ENCODE assay signal across 16 cellular contexts in genomic region chr17:44997733-44998520, GRCh38. TPM values are rescaled to one million over a fixed set of nuclear protein-coding genes. Genes with fewer than 3 reads are reported as not detected.
A peak's percentile ranks its signal among the peaks of the same experiment; 100 is the strongest.
DNase-seq lines count a peak whose midpoint lies in the region; ATAC-seq and TF ChIP-seq lines count a peak whose summit lies in the region.
"Had no signal": no experiment of that assay in that cellular context is flagged by ENCODE, and none has a peak within 500 bp of the region (broad histone marks: within the 10 kb centered on the region; RNA-seq: fewer than 3 reads in every experiment).

No MANE protein-coding gene starts in this region.

- no peaks in the 10 kb centered on the region for H4K20me1 ChIP-seq in HCT116 (ENCODE audit: insufficient read depth)

- ATAC-seq in HCT116, result peak; percentile 44; the same call in 1 of the 2 replicates
- ATAC-seq: Panc1, pancreas had no signal

- TF ChIP-seq EP300 in transverse colon (IDR thresholded peaks at IDR 0.05; ENCODE audit: low read depth) (no peak), suprapubic skin (IDR thresholded peaks at IDR 0.05) (no peak)

- POLR2A ChIA-PET in HCT116 (lab: Charles Lee), result interaction anchor here (0.6 kb wide), 1 partner anchor 914 kb away, joined by 5 read pairs; no protein-coding TSS in a partner anchor

- no peaks in the 10 kb centered on the region for H3K27me3 ChIP-seq in HCT116 (ENCODE audit: insufficient read depth, low read length)
- no peaks in the 10 kb centered on the region for H3K27me3 ChIP-seq in transverse colon
- peaks cover 19% of the 10 kb centered on the region for H3K27me3 ChIP-seq in suprapubic skin
- H3K27me3 ChIP-seq: pancreas had no signal

- no peak for TF ChIP-seq RAD21 in HCT116 (IDR thresholded peaks at IDR 0.05; ENCODE audit: low read depth)

- H3K27me3 Mint-ChIP-seq in neural crest cell (ENCODE audit: low read depth), result peaks cover 3% of the 10 kb centered on the region
- peaks cover 2 to 9% (median 7%) of the 10 kb centered on the region in 3 donors for H3K27me3 Mint-ChIP-seq in immature natural killer cell (ENCODE audit: low read depth in 3 of 3)

- H3K9me3 ChIP-seq in HCT116 (ENCODE audit: control insufficient read depth in 1 of 2, insufficient read depth in 1 of 2, low read depth in 1 of 2, low read length in 2 of 2) (peaks cover 0 to 7% of the 10 kb centered on the region in 2 experiments; a peak in 1 of 4 replicates), transverse colon (no peaks in the 10 kb centered on the region), suprapubic skin (no peaks in the 10 kb centered on the region)
- H3K9me3 ChIP-seq: pancreas had no signal

- H3K4me3 ChIP-seq in HCT116 (replicated peaks in 1 of 2; ENCODE audit: low read depth in 1 of 2, low read length in 2 of 2), result no peak overlapping the region
- no peak overlapping the region for H3K4me3 ChIP-seq in transverse colon
- no peak overlapping the region for H3K4me3 ChIP-seq in suprapubic skin
- H3K4me3 ChIP-seq: pancreas had no signal

- H3K79me2 ChIP-seq in HCT116 (ENCODE audit: insufficient read depth, low read length), result no peaks in the 10 kb centered on the region

- in situ Hi-C loops in transverse colon (cut with MboI; ENCODE audit: low pct_ligation_motif_present in 1 of 4, low pct_unique_long_range_greater_than_20kb in 1 of 4, low sequenced_read_pairs in 3 of 4), result no loop called here

- H3K27ac ChIP-seq in HCT116 (ENCODE audit: low read depth, low read length), result no peak overlapping the region
- no peak overlapping the region for H3K27ac ChIP-seq in transverse colon
- H3K27ac ChIP-seq in suprapubic skin, result no peak overlapping the region
- H3K27ac ChIP-seq: pancreas had no signal

- H3K9me3 Mint-ChIP-seq in neural crest cell (peaks cover 6% of the 10 kb centered on the region), immature natural killer cell (peaks cover 0 to 9% (median under 1%) of the 10 kb centered on the region in 6 donors)

- H3K36me3 Mint-ChIP-seq in neural crest cell (ENCODE audit: low read depth), result peaks cover 6% of the 10 kb centered on the region
- H3K36me3 Mint-ChIP-seq in immature natural killer cell, result no peaks in the 10 kb centered on the region

- no peaks in the 10 kb centered on the region for H3K4me1 Mint-ChIP-seq in neural crest cell
- H3K4me1 Mint-ChIP-seq in immature natural killer cell, result no peaks in the 10 kb centered on the region

- no peaks in the 10 kb centered on the region for H3K36me3 ChIP-seq in HCT116 (ENCODE audit: control insufficient read depth in 1 of 2, insufficient read depth in 2 of 2, low read length in 2 of 2)
- H3K36me3 ChIP-seq in transverse colon, result no peaks in the 10 kb centered on the region
- H3K36me3 ChIP-seq in suprapubic skin, result no peaks in the 10 kb centered on the region
- H3K36me3 ChIP-seq: pancreas had no signal

- TF ChIP-seq CTCF in HCT116 (IDR thresholded peaks at IDR 0.05 in 2 of 3, conservative IDR thresholded peaks at IDR 0.05 in 1 of 3; ENCODE audit: borderline replicate concordance in 1 of 3, insufficient read depth in 1 of 3, low read depth in 2 of 3, low read length in 2 of 3), result no peak
- TF ChIP-seq CTCF in neural crest cell (conservative IDR thresholded peaks at IDR 0.05), result no peak
- TF ChIP-seq CTCF in transverse colon (IDR thresholded peaks at IDR 0.05), result no peak
- no peak for TF ChIP-seq CTCF in suprapubic skin (IDR thresholded peaks at IDR 0.05)

- H3K9me2 ChIP-seq in HCT116 (ENCODE audit: insufficient read depth), result no peaks in the 10 kb centered on the region

- no peak overlapping the region for H3K9ac ChIP-seq in HCT116 (ENCODE audit: low read length)

- no peak overlapping the region for H3K4me2 ChIP-seq in HCT116 (ENCODE audit: low read length)

- intact Hi-C loops in HCT116 (cut with micrococcal nuclease) (no loop called here), transverse colon (cut with DNase I; ENCODE audit: low total_unique reads) (no loop called here)

- no peaks in the 10 kb centered on the region for H3K4me1 ChIP-seq in HCT116 (ENCODE audit: control insufficient read depth in 1 of 2, insufficient read depth in 2 of 2, low read length in 2 of 2)
- no peaks in the 10 kb centered on the region for H3K4me1 ChIP-seq in transverse colon
- no peaks in the 10 kb centered on the region for H3K4me1 ChIP-seq in suprapubic skin
- H3K4me1 ChIP-seq: pancreas had no signal

- TF ChIP-seq POLR2A in HCT116 (IDR thresholded peaks at IDR 0.05; ENCODE audit: borderline replicate concordance, extremely low read depth, insufficient read depth, insufficient read length) (no peak), transverse colon (IDR thresholded peaks at IDR 0.05) (no peak), suprapubic skin (IDR thresholded peaks at IDR 0.05) (no peak)

- H3K4me3 Mint-ChIP-seq in neural crest cell, result no peak overlapping the region
- H3K4me3 Mint-ChIP-seq in immature natural killer cell, result no peak overlapping the region

- DNase-seq in HCT116 (ENCODE audit: low read depth, low spot score) (no peak), NCI-H510A treated with DMSO at 0.1 percent for 48 hours (lab: John Stamatoyannopoulos, UW) (peak; percentile 85), dermis blood vessel endothelial cell (peak; percentile 25), neural crest cell (ENCODE audit: low read depth, low spot score) (no peak), NCI-H187 (lab: John Stamatoyannopoulos, UW) (no peak), transverse colon (no peak), immature natural killer cell (no peak), suprapubic skin (ENCODE audit: low spot score in 2 of 2) (no peak)
- DNase-seq: activated CD4-positive, CD25-positive, alpha-beta regulatory T cell treated with anti-CD3 and anti-CD28 coated beads, Interleukin-2, amount 50 U/mL, for 72 hours; C1 segment of cervical spinal cord; DMS79; glutamatergic neuron; MV-4-11; T-helper 1 cell had no signal

- 54% methylated on average over 7 of the region's 7 CpGs; no CpG with 5 or more reads in 1 of the 2 donors for WGBS in transverse colon (ENCODE audit: low coverage in 1 of 2), 2 donors
- 46% methylated on average over 4 of the region's 7 CpGs for WGBS in suprapubic skin

- CTCF ChIA-PET in HCT116 (lab: Charles Lee), result no interaction called here

- H2AFZ ChIP-seq in HCT116 (ENCODE audit: low read depth, low read length, poor library complexity, severe bottlenecking), result no peak overlapping the region

- RAD21 ChIA-PET in HCT116 (lab: Charles Lee; ENCODE audit: low non-redundant PET in 1 of 2, low total read pairs in 2 of 2, uncharacterized antibody in 2 of 2, unreplicated experiment in 2 of 2), result no interaction called here

- H3K27ac Mint-ChIP-seq in neural crest cell (ENCODE audit: unreplicated experiment), result peak overlapping the region; percentile 91
- no peak overlapping the region for H3K27ac Mint-ChIP-seq in immature natural killer cell

- BruUV-seq in HCT116 (replicated peaks; lab: Mats Ljungman, UMichigan), result no TSS peak

TF ChIP-seq in HCT116, 20 proteins besides CTCF, POLR2A, EP300 and RAD21 (continues in another document):
- TF ChIP-seq, protein P1, sequence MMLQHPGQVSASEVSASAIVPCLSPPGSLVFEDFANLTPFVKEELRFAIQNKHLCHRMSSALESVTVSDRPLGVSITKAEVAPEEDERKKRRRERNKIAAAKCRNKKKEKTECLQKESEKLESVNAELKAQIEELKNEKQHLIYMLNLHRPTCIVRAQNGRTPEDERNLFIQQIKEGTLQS (IDR thresholded peaks at IDR 0.05), result no peak
- no peak for TF ChIP-seq TCF7L2 (IDR thresholded peaks at IDR 0.05; ENCODE audit: borderline replicate concordance, extremely low read depth, insufficient read depth, insufficient read length)
- no peak for TF ChIP-seq YY1 (IDR thresholded peaks at IDR 0.05; ENCODE audit: extremely low read depth, insufficient replicate concordance, low read depth, low read length)

RNA-seq across cellular contexts. Expression of gene C1QL1, which starts 29.8 kb away (rescaled TPM):
- total RNA-seq in HCT116 (2021; ENCODE audit: unreplicated experiment) (3.5 TPM), dermis blood vessel endothelial cell (0.14 TPM in 1 of 2 replicates, not detected in the other), neural crest cell (7.1 and 7.7 TPM in 2 replicates), transverse colon (1 to 10 TPM in 2 of 4 donors, under 1 TPM in 1, not detected in 1; 0.55 to 6.8 (median 1.1) TPM), suprapubic skin (not detected)
- polyA plus RNA-seq in HCT116 (2012), result 3.6 and 4.2 TPM in 2 replicates
- polyA plus RNA-seq in immature natural killer cell, result under 1 TPM in 1 of 3 donors, not detected in 2; 0.20 TPM

RNA-seq across cellular contexts. Expression of gene KIF18B, which starts 50.4 kb away (rescaled TPM):
- 76.4 TPM for total RNA-seq in HCT116 (2021; ENCODE audit: unreplicated experiment)
- polyA plus RNA-seq in HCT116 (2012), result 34.8 and 38.1 TPM in 2 replicates
- 1.4 and 7.3 TPM in 2 replicates for total RNA-seq in dermis blood vessel endothelial cell
- total RNA-seq in neural crest cell, result 87.3 and 93.1 TPM in 2 replicates
- 1 to 10 TPM in 3 of 4 donors, under 1 TPM in 1; 0.82 to 7.6 (median 3.7) TPM for total RNA-seq in transverse colon
- under 1 TPM in 1 of 3 donors, not detected in 2; 0.37 TPM for polyA plus RNA-seq in immature natural killer cell
- total RNA-seq in suprapubic skin, result 1 to 10 TPM; 2.0 to 4.0 (median 2.8) TPM

RNA-seq across cellular contexts. Expression of gene DCAKD, which starts 53.5 kb away (rescaled TPM):
- total RNA-seq in HCT116 (2021; ENCODE audit: unreplicated experiment) (31.9 TPM), dermis blood vessel endothelial cell (33.8 and 36.4 TPM in 2 replicates), neural crest cell (89.6 and 91.8 TPM in 2 replicates), transverse colon (100 to 1,000 TPM in 1 of 4 donors, 10 to 100 TPM in 2, 1 to 10 TPM in 1; 9.4 to 144 (median 27.4) TPM), suprapubic skin (10 to 100 TPM; 49.1 to 68.5 (median 60.9) TPM)
- 23.3 and 24.4 TPM in 2 replicates for polyA plus RNA-seq in HCT116 (2012)
- 10 to 100 TPM in 1 of 3 donors, 1 to 10 TPM in 2; 8.3 to 22.9 (median 9.3) TPM for polyA plus RNA-seq in immature natural killer cell

Comparison
In these comparisons a context has a peak if more than half of its experiments do, and no peak if none do; other contexts are left out.
1. DNase-seq: peak in NCI-H510A treated with DMSO at 0.1 percent for 48 hours (single experiment) and dermis blood vessel endothelial cell (single experiment); none in HCT116 (single experiment), neural crest cell (single experiment), NCI-H187 (0 of 2), transverse colon (single experiment), immature natural killer cell (0 of 3) and suprapubic skin (0 of 2).